8 cellular contexts compared by ENCODE assay signal in genomic region chr11:45339754-45340519, GRCh38. TPM values are rescaled to one million over a fixed set of nuclear protein-coding genes. Genes with fewer than 3 reads are reported as not detected.
DNase-seq lines count a peak whose midpoint lies in the region; ATAC-seq and TF ChIP-seq lines count a peak whose summit lies in the region.

No MANE protein-coding gene starts in this region.

- H3K27ac Mint-ChIP-seq in activated T-helper 17 cell treated with anti-CD3 and anti-CD28 coated beads, Interleukin-2, amount 50 U/mL, for 72 hours, result peak overlapping the region; percentile 51
- H3K27ac Mint-ChIP-seq in neural crest cell (ENCODE audit: unreplicated experiment), result no peak overlapping the region
- H3K27ac Mint-ChIP-seq in stimulated activated naive CD8-positive, alpha-beta T cell treated with anti-CD3 and anti-CD28 coated beads, Interleukin-15, amount 100 ng/mL, for 72 hours, result peak overlapping the region in 1 of 2 donors; percentile 79

- H3K4me3 Mint-ChIP-seq in activated T-helper 17 cell treated with anti-CD3 and anti-CD28 coated beads, Interleukin-2, amount 50 U/mL, for 72 hours, result peak overlapping the region; percentile 72
- peak overlapping the region; percentile 56 for H3K4me3 Mint-ChIP-seq in neural crest cell
- peak overlapping the region; percentile 73 to 76 for H3K4me3 Mint-ChIP-seq in stimulated activated naive CD8-positive, alpha-beta T cell treated with anti-CD3 and anti-CD28 coated beads, Interleukin-15, amount 100 ng/mL, for 72 hours

- TF ChIP-seq CTCF in RWPE2 (IDR thresholded peaks at IDR 0.05; ENCODE audit: poor library complexity, severe bottlenecking) (peak; percentile 89), fibroblast of pulmonary artery (IDR thresholded peaks at IDR 0.05; ENCODE audit: low read length, missing control alignments) (peak; percentile 84), neural crest cell (conservative IDR thresholded peaks at IDR 0.05) (peak; percentile 94)

- no peaks in the 10 kb centered on the region for H3K9me3 ChIP-seq in RWPE2 (ENCODE audit: severe bottlenecking)

- DNase-seq in ELR (ENCODE audit: low read depth) (peak; percentile 85), H4 (ENCODE audit: low spot score) (peak; percentile 94), Kasumi-1 (lab: John Stamatoyannopoulos, UW) (peak; percentile 82 to 85), RWPE2 (ENCODE audit: low spot score) (peak; percentile 82), fibroblast of pulmonary artery (ENCODE audit: low read depth) (peak; percentile 90), neural crest cell (ENCODE audit: low read depth, low spot score) (peak; percentile 99)
- DNase-seq in stimulated activated naive CD8-positive, alpha-beta T cell treated with anti-CD3 and anti-CD28 coated beads, Interleukin-15, amount 100 ng/mL, for 72 hours, result peak; percentile 89 to 90

- H3K27me3 Mint-ChIP-seq in activated T-helper 17 cell treated with anti-CD3 and anti-CD28 coated beads, Interleukin-2, amount 50 U/mL, for 72 hours, result peaks cover 10% of the 10 kb centered on the region
- no peaks in the 10 kb centered on the region for H3K27me3 Mint-ChIP-seq in neural crest cell (ENCODE audit: low read depth)
- peaks cover 8% of the 10 kb centered on the region for H3K27me3 Mint-ChIP-seq in stimulated activated naive CD8-positive, alpha-beta T cell treated with anti-CD3 and anti-CD28 coated beads, Interleukin-15, amount 100 ng/mL, for 72 hours

- H3K36me3 ChIP-seq in RWPE2 (ENCODE audit: low read depth), result no peaks in the 10 kb centered on the region

- H3K9me3 Mint-ChIP-seq in activated T-helper 17 cell treated with anti-CD3 and anti-CD28 coated beads, Interleukin-2, amount 50 U/mL, for 72 hours, result no peaks in the 10 kb centered on the region
- H3K9me3 Mint-ChIP-seq in neural crest cell, result no peaks in the 10 kb centered on the region
- no peaks in the 10 kb centered on the region for H3K9me3 Mint-ChIP-seq in stimulated activated naive CD8-positive, alpha-beta T cell treated with anti-CD3 and anti-CD28 coated beads, Interleukin-15, amount 100 ng/mL, for 72 hours

- H3K4me3 ChIP-seq in RWPE2 (ENCODE audit: severe bottlenecking) (no peak overlapping the region), fibroblast of pulmonary artery (replicated peaks; ENCODE audit: low read depth, low read length) (peak overlapping the region; percentile 11)

- ATAC-seq in RWPE2 (ENCODE audit: low read depth), result peak; percentile 90
- peak; percentile 99 for ATAC-seq in activated T-helper 17 cell treated with anti-CD3 and anti-CD28 coated beads, Interleukin-2, amount 50 U/mL, for 72 hours (replicated peaks)
- ATAC-seq in stimulated activated naive CD8-positive, alpha-beta T cell treated with anti-CD3 and anti-CD28 coated beads, Interleukin-15, amount 100 ng/mL, for 72 hours, result peak; percentile 96

- H3K27ac ChIP-seq in RWPE2 (ENCODE audit: poor library complexity, severe bottlenecking), result no peak overlapping the region

- peaks cover 13% of the 10 kb centered on the region for H3K4me1 Mint-ChIP-seq in activated T-helper 17 cell treated with anti-CD3 and anti-CD28 coated beads, Interleukin-2, amount 50 U/mL, for 72 hours
- H3K4me1 Mint-ChIP-seq in neural crest cell, result peaks cover 53% of the 10 kb centered on the region
- H3K4me1 Mint-ChIP-seq in stimulated activated naive CD8-positive, alpha-beta T cell treated with anti-CD3 and anti-CD28 coated beads, Interleukin-15, amount 100 ng/mL, for 72 hours, result peaks cover 11% of the 10 kb centered on the region

- H3K4me1 ChIP-seq in RWPE2 (ENCODE audit: insufficient read depth, poor library complexity, severe bottlenecking), result no peaks in the 10 kb centered on the region

- H3K27me3 ChIP-seq in RWPE2 (ENCODE audit: insufficient read depth, poor library complexity, severe bottlenecking), result peaks cover 26% of the 10 kb centered on the region

- H3K36me3 Mint-ChIP-seq in activated T-helper 17 cell treated with anti-CD3 and anti-CD28 coated beads, Interleukin-2, amount 50 U/mL, for 72 hours (ENCODE audit: low read depth), result no peaks in the 10 kb centered on the region
- no peaks in the 10 kb centered on the region for H3K36me3 Mint-ChIP-seq in neural crest cell (ENCODE audit: low read depth)

RNA-seq across cellular contexts. Expression of gene SYT13, which starts 53.8 kb away (rescaled TPM):
- 0.06 TPM in 1 of 2 replicates, not detected in the other for total RNA-seq in H4 (2014; rRNA removed; shearing (Covaris generic))
- not detected for total RNA-seq in activated T-helper 17 cell treated with anti-CD3 and anti-CD28 coated beads, Interleukin-2, amount 50 U/mL, for 72 hours
- total RNA-seq in neural crest cell, result 1.7 TPM in 2 replicates
